8 cellular contexts compared by ENCODE assay signal in the genomic region with DNA sequence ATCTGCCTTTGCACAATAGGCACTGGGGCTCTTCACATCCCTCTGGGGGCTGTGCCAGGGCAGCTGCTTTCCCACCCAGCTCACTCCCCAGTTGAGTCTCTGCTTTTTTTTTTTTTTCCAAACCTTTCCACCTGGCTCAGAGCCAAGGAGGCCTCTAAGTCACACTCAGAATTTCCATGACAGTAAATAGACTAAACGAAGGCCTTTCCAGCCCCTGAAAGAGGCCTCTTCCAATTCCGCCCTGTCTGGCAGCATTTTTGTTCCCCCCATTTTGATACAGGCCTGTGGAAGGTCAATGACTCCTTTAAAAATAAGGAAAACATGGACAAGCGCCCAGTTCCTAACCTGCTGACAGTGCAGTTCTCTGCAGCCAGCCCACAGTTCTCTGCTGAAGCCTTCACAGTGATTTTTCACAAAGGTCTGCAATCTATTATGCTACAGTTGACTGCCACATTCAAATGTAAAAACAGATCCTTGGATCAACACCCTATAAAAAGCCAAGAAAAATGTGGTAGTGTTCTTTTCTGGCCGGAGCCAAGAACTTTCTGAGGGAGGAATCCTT.
DNase-seq lines count a peak whose midpoint lies in the region; ATAC-seq and TF ChIP-seq lines count a peak whose summit lies in the region.

No MANE protein-coding gene starts in this region.

- H3K4me3 ChIP-seq in HAP-1, result no peak overlapping the region
- H3K4me3 ChIP-seq in heart left ventricle, result no peak overlapping the region
- H3K4me3 ChIP-seq in retinal pigment epithelial cell (ENCODE audit: low read length), result no peak overlapping the region

- 10 to 26% (median 17%) methylated on average over 4 of the region's 4 CpGs for WGBS in heart left ventricle, 4 donors

- TF ChIP-seq POLR2A in heart left ventricle (IDR thresholded peaks at IDR 0.05), result no peak

- H3K36me3 ChIP-seq in HAP-1 (replicated peaks), result no peaks in the 10 kb centered on the region
- H3K36me3 ChIP-seq in heart left ventricle, result no peaks in the 10 kb centered on the region

- DNase-seq in HAP-1 (ENCODE audit: low spot score in 2 of 2) (peak; percentile 83 to 96), SK-N-DZ (ENCODE audit: low spot score) (peak; percentile 57), heart left ventricle (peak; percentile 56 to 76 (median 68)), retinal pigment epithelial cell (ENCODE audit: low read depth) (peak; percentile 36), T-helper 9 cell (no peak), OCI-M2 (lab: John Stamatoyannopoulos, UW; ENCODE audit: unreplicated experiment) (no peak), MV-4-11 (lab: John Stamatoyannopoulos, UW) (no peak)
- no peak for DNase-seq in activated CD4-positive, alpha-beta T cell treated with anti-CD3 and anti-CD28 coated beads, Interleukin-2, amount 50 U/mL, for 48 hours

- H3K27me3 ChIP-seq in HAP-1 (ENCODE audit: low read depth) (no peaks in the 10 kb centered on the region), heart left ventricle (no peaks in the 10 kb centered on the region)

- peak overlapping the region; percentile 67 to 89 (median 80) for H3K27ac ChIP-seq in heart left ventricle

- in situ Hi-C loops in HAP-1 (cut with MboI; ENCODE audit: low sequenced_read_pairs), result no loop called here

- H3K4me1 ChIP-seq in HAP-1, result peaks cover 41% of the 10 kb centered on the region
- peaks cover 6 to 41% (median 32%) of the 10 kb centered on the region in 12 donors for H3K4me1 ChIP-seq in heart left ventricle

- intact Hi-C loops in heart left ventricle (cut with DNase I), result loop anchor here in 7 of 10 donors (5.0 to 10.0 kb wide), 5 partner anchors 104 to 366 kb away; a partner anchor contains a TSS

- TF ChIP-seq CTCF in heart left ventricle (IDR thresholded peaks at IDR 0.05), result no peak
- TF ChIP-seq CTCF in retinal pigment epithelial cell (conservative IDR thresholded peaks at IDR 0.05; ENCODE audit: low read depth, low read length), result no peak

- peak; percentile 80 to 85 (median 83) for ATAC-seq in heart left ventricle

- H3K9me3 ChIP-seq in HAP-1, result no peaks in the 10 kb centered on the region
- H3K9me3 ChIP-seq in heart left ventricle, result no peaks in the 10 kb centered on the region

Comparison
In these comparisons a context has a peak if more than half of its experiments do, and no peak if none do; other contexts are left out.
1. DNase-seq: peak in HAP-1 (2 of 2), SK-N-DZ (single experiment), heart left ventricle (5 of 5) and retinal pigment epithelial cell (single experiment); none in T-helper 9 cell (single experiment), OCI-M2 (single experiment), MV-4-11 (single experiment) and activated CD4-positive, alpha-beta T cell treated with anti-CD3 and anti-CD28 coated beads, Interleukin-2, amount 50 U/mL, for 48 hours (0 of 2).